22 cellular contexts compared by ENCODE assay signal in the genomic region with DNA sequence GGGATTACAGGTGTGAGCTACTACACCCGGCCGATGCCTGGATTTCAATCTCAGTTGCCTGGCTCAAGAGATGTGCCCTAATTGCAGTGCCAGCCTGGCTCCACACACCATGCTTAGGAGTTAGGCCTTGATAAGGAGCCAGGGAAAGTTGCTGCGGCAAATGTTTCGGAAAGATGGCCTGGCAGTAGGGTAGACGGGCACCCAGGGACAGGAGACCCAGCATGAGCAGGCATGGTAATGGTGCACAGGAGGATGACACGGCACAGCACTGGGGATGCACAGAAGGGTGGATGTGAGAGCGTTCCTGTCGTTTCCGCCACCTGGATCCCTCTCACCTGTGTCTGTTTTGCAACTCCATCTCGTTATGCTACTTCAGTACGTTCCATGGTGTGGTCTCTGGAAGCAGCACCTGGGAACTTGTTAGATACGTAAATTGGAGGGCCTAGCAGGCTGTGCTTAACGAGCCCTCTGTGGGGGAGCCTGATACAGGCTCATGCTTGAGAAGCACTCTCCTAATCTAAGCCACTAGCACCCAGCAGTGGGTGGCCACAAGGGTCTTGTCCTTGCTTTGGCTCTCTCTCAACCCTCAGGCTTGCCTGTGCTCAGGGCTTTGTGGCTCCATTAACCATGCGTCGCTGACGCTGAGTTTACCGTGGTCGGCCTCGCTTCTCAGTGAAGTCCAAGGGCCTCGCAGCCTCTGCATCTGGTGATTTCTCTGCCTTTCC. TPM values are rescaled to one million over a fixed set of nuclear protein-coding genes. Genes with fewer than 3 reads are reported as not detected.
DNase-seq lines count a peak whose midpoint lies in the region; ATAC-seq, FAIRE-seq and TF ChIP-seq lines count a peak whose summit lies in the region.
"Had no signal": no experiment of that assay in that cellular context is flagged by ENCODE, and none has a peak within 500 bp of the region (broad histone marks: within the 10 kb centered on the region; RNA-seq: fewer than 3 reads in every experiment).

No MANE protein-coding gene starts in this region.

- peak overlapping the region; percentile 87 to 96 for H3K27ac Mint-ChIP-seq in natural killer cell
- H3K27ac Mint-ChIP-seq in effector memory CD8-positive, alpha-beta T cell, result peak overlapping the region in 1 of 2 donors; percentile 89

- H3K9me2 ChIP-seq in GM23248 (ENCODE audit: insufficient read depth), result no peaks in the 10 kb centered on the region

- in situ Hi-C loops in GM23248 (cut with MboI), result no loop called here
- in situ Hi-C loops in GM12878 (cut with MboI), result no loop called here

- no TSS peak for BruUV-seq in GM12878 (replicated peaks; lab: Mats Ljungman, UMichigan)

- CTCF ChIA-PET in GM12878 (lab: Yijun Ruan, JAX), result no interaction called here

- H3K9me3 Mint-ChIP-seq in natural killer cell, result no peaks in the 10 kb centered on the region
- no peaks in the 10 kb centered on the region for H3K9me3 Mint-ChIP-seq in effector memory CD8-positive, alpha-beta T cell

- FAIRE-seq in GM12878 (lab: Jason Lieb, UNC), result no peak
- FAIRE-seq: D721Med, H54 had no signal

- WGBS in GM23248 (ENCODE audit: low coverage in 1 of 2, low lambda C conversion rate in 2 of 2, missing lambda C conversion rate in 2 of 2), 2 experiments, result 85 to 87% methylated on average over 20 of the region's 20 CpGs
- 86% methylated on average over 20 of the region's 20 CpGs for WGBS in GM12878 (ENCODE audit: insufficient coverage, insufficient replicate concordance, low lambda C conversion rate, missing lambda C conversion rate)
- WGBS in gastroesophageal sphincter (ENCODE audit: low coverage in 1 of 2), 2 donors, result 91 to 92% methylated on average over 10 to 17 of the region's 20 CpGs

- no peak for DNase-seq in GM23248
- DNase-seq in GM12878 (ENCODE audit: low read depth, low spot score), result no peak
- DNase-seq in natural killer cell, result no peak
- DNase-seq in effector memory CD8-positive, alpha-beta T cell, result no peak
- DNase-seq: central memory CD4-positive, alpha-beta T cell; effector memory CD4-positive, alpha-beta T cell; GDM1; left cardiac atrium; mucosa of descending colon; NCI-H1092 treated with DMSO at 0.1 percent for 48 hours; NCI-H2081 treated with DMSO at 0.1 percent for 48 hours; NCI-H524; stimulated activated CD4-positive, alpha-beta T cell treated with anti-CD3 and anti-CD28 coated beads, Interleukin-2, amount 100 ng/mL, for 24 hours; T1000; testis had no signal

- TF ChIP-seq POLR2A in GM12878 (IDR thresholded peaks at IDR 0.05; ENCODE audit: low read depth, low read length), result 0 out of 2 replicates have a peak, but pooled peaks have one; percentile 44
- TF ChIP-seq POLR2A in gastroesophageal sphincter (IDR thresholded peaks at IDR 0.05), result no peak

- H3K4me3 ChIP-seq in ACC112 (ENCODE audit: low read depth, low read length), result no peak overlapping the region
- no peak overlapping the region for H3K4me3 ChIP-seq in GM23248
- H3K4me3 ChIP-seq in GM12878, result no peak overlapping the region
- H3K4me3 ChIP-seq in gastroesophageal sphincter, result no peak overlapping the region
- H3K4me3 ChIP-seq: mucosa of descending colon, testis had no signal

- TF ChIP-seq EP300 in GM12878 (IDR thresholded peaks at IDR 0.05; ENCODE audit: borderline replicate concordance in 1 of 2, control insufficient read depth in 1 of 2, low read depth in 2 of 2, low read length in 2 of 2) (no peak), gastroesophageal sphincter (IDR thresholded peaks at IDR 0.05) (no peak)

- H4K20me1 ChIP-seq in GM23248 (ENCODE audit: insufficient read depth), result peaks cover 14% of the 10 kb centered on the region
- peaks cover 35% of the 10 kb centered on the region for H4K20me1 ChIP-seq in GM12878 (ENCODE audit: control insufficient read depth, insufficient read depth)

- H3K27ac ChIP-seq in ACC112 (ENCODE audit: low read depth, low read length), result peak overlapping the region; percentile 85
- peak overlapping the region; percentile 92 for H3K27ac ChIP-seq in GM23248
- no peak overlapping the region for H3K27ac ChIP-seq in GM12878 (ENCODE audit: control insufficient read depth, insufficient read depth)
- peak overlapping the region in 2 of 4 donors; percentile 15 to 27 for H3K27ac ChIP-seq in gastroesophageal sphincter
- H3K27ac ChIP-seq: KMS-11, testis had no signal

- SMC1A ChIA-PET in GM12878 (lab: Charles Lee; ENCODE audit: uncharacterized antibody, unreplicated experiment), result no interaction called here

- no peaks in the 10 kb centered on the region for H3K27me3 Mint-ChIP-seq in natural killer cell (ENCODE audit: low read depth in 2 of 2)
- H3K27me3 Mint-ChIP-seq in effector memory CD8-positive, alpha-beta T cell, result no peaks in the 10 kb centered on the region

- peaks cover 65 to 67% of the 10 kb centered on the region in 2 donors for H3K4me1 Mint-ChIP-seq in natural killer cell
- peaks cover 45 to 71% of the 10 kb centered on the region in 2 donors for H3K4me1 Mint-ChIP-seq in effector memory CD8-positive, alpha-beta T cell (ENCODE audit: low read depth in 2 of 2)

- H3K4me1 ChIP-seq in ACC112 (ENCODE audit: control insufficient read depth, insufficient read depth, low read length, unreplicated experiment) (peaks cover 35% of the 10 kb centered on the region), GM23248 (ENCODE audit: insufficient read depth) (peaks cover 44% of the 10 kb centered on the region), GM12878 (ENCODE audit: control insufficient read depth, insufficient read depth, low read length) (peaks cover 42% of the 10 kb centered on the region), gastroesophageal sphincter (peaks cover 0 to 56% (median 19%) of the 10 kb centered on the region in 3 donors)

- peaks cover 25% of the 10 kb centered on the region for H3K36me3 ChIP-seq in ACC112 (ENCODE audit: insufficient read depth, low read length)
- H3K36me3 ChIP-seq in GM23248 (ENCODE audit: low read depth), result peaks cover 17% of the 10 kb centered on the region
- peaks cover 28 to 43% of the 10 kb centered on the region in 2 experiments for H3K36me3 ChIP-seq in GM12878 (ENCODE audit: control insufficient read depth in 2 of 2, insufficient read depth in 2 of 2, low read length in 1 of 2)
- H3K36me3 ChIP-seq in gastroesophageal sphincter, result peaks cover 0 to 53% of the 10 kb centered on the region in 2 donors

- no peak for ATAC-seq in GM12878
- no peak for ATAC-seq in natural killer cell
- ATAC-seq in GM21619 (IDR thresholded peaks at IDR 0.05; ENCODE audit: unreplicated experiment), result no peak
- ATAC-seq in effector memory CD8-positive, alpha-beta T cell (replicated peaks), result no peak
- ATAC-seq in gastroesophageal sphincter, result no peak
- ATAC-seq: left cardiac atrium, mucosa of descending colon, sciatic nerve had no signal

- H3K9ac ChIP-seq in GM23248 (peak overlapping the region; percentile 69; the same call in 1 of the 2 replicates), GM12878 (ENCODE audit: control insufficient read depth, insufficient read depth, low read length) (no peak overlapping the region)
- H3K9ac ChIP-seq: KMS-11 had no signal

- H3K9me3 ChIP-seq in GM23248 (ENCODE audit: low read depth) (no peaks in the 10 kb centered on the region), GM12878 (replicated peaks; ENCODE audit: control insufficient read depth, insufficient read depth, low read length) (no peaks in the 10 kb centered on the region; the same call in 2 of the 3 replicates), gastroesophageal sphincter (no peaks in the 10 kb centered on the region)
- H3K9me3 ChIP-seq: mucosa of descending colon, testis had no signal

- H2AFZ ChIP-seq in ACC112 (ENCODE audit: low read length, unreplicated experiment) (no peak overlapping the region), GM23248 (no peak overlapping the region), GM12878 (ENCODE audit: control insufficient read depth, low read depth, low read length) (no peak overlapping the region)

- H3K27me3 ChIP-seq in ACC112 (ENCODE audit: insufficient read depth, low read length) (no peaks in the 10 kb centered on the region), GM23248 (replicated peaks; ENCODE audit: insufficient read depth) (no peaks in the 10 kb centered on the region), GM12878 (replicated peaks in 1 of 2; ENCODE audit: control insufficient read depth in 2 of 2, insufficient read depth in 2 of 2, low read length in 1 of 2) (no peaks in the 10 kb centered on the region), gastroesophageal sphincter (no peaks in the 10 kb centered on the region)
- H3K27me3 ChIP-seq: testis had no signal

- no peak for TF ChIP-seq RAD21 in GM12878 (IDR thresholded peaks at IDR 0.05; ENCODE audit: insufficient read depth, low read depth, low read length)

- H3K36me3 Mint-ChIP-seq in natural killer cell, result peaks cover 10% of the 10 kb centered on the region
- peaks cover 69% of the 10 kb centered on the region for H3K36me3 Mint-ChIP-seq in effector memory CD8-positive, alpha-beta T cell (ENCODE audit: insufficient read depth)

- TF ChIP-seq CTCF in GM12878 (IDR thresholded peaks at IDR 0.05 in 2 of 3, conservative IDR thresholded peaks at IDR 0.05 in 1 of 3; ENCODE audit: control insufficient read depth in 2 of 3, extremely low read depth in 1 of 3, insufficient read depth in 1 of 3, low read depth in 3 of 3, low read length in 3 of 3) (no peak), natural killer cell (IDR thresholded peaks at IDR 0.05) (no peak), gastroesophageal sphincter (IDR thresholded peaks at IDR 0.05) (no peak)

- intact Hi-C loops in GM12878 (cut with micrococcal nuclease; ENCODE audit: unreplicated experiment) (no loop called here), natural killer cell (cut with micrococcal nuclease) (no loop called here)

- no peak overlapping the region for H3K4me3 Mint-ChIP-seq in natural killer cell
- no peak overlapping the region for H3K4me3 Mint-ChIP-seq in effector memory CD8-positive, alpha-beta T cell

- peaks cover 34% of the 10 kb centered on the region for H3F3A ChIP-seq in GM23248 (ENCODE audit: insufficient read depth)

- H3K4me2 ChIP-seq in GM23248 (ENCODE audit: unreplicated experiment) (no peak overlapping the region), GM12878 (ENCODE audit: control insufficient read depth, insufficient read depth) (no peak overlapping the region; the same call in 1 of the 2 replicates)
- H3K4me2 ChIP-seq: KMS-11 had no signal

- POLR2A ChIA-PET in GM12878 (lab: Charles Lee), result interaction anchor here (0.6 to 2.2 kb wide), 3 partner anchors 8 to 207 kb away, joined by 4 to 9 read pairs (median 4); no protein-coding TSS in a partner anchor

- H3K79me2 ChIP-seq in ACC112 (ENCODE audit: control insufficient read depth, insufficient read depth, low read length, unreplicated experiment) (peaks cover 91% of the 10 kb centered on the region), GM23248 (ENCODE audit: insufficient read depth) (peaks cover 100% of the 10 kb centered on the region), GM12878 (ENCODE audit: control insufficient read depth, insufficient read depth, low read length) (peaks cover 87% of the 10 kb centered on the region)

- RAD21 ChIA-PET in GM12878 (lab: Charles Lee; ENCODE audit: unreplicated experiment), result no interaction called here

RNA-seq across cellular contexts. Expression of gene RNF4, which starts 20.3 kb away (rescaled TPM):
- total RNA-seq in GM23248 (2014; rRNA removed; shearing (Covaris generic)), result 66.5 and 67.5 TPM in 2 replicates
- polyA plus RNA-seq in GM23248 (2016; fragmentation: Nextera tagmentation; extraction: Ambion mirVana) (63.1 and 67.8 TPM in 2 replicates), GM12878 (2011; rRNA removed) (108 and 145 TPM in 2 replicates), GM12878 (2014; fragmentation: Illumina TruSeq; extraction: Trizol) (85.4 and 87.7 TPM in 2 replicates), GM12878 (2014; fragmentation: Nextera tagmentation; extraction: Ambion mirVana) (10 to 100 TPM; 34.9 to 53.2 TPM), GM12878 (2014; rRNA removed) (69.8 and 70.9 TPM in 2 replicates), GM12878 (2016; fragmentation: Nextera tagmentation; extraction: Ambion mirVana) (10 to 100 TPM; 81.4 to 87.5 TPM)
- 173 and 195 TPM in 2 replicates for total RNA-seq in GM12878 (2013; cell fraction: nucleolus; rRNA removed)
- total RNA-seq in GM12878 (2014; rRNA removed) (64.3 and 66.3 TPM in 2 replicates), GM12878 (2014; rRNA removed; fragmentation: Illumina TruSeq; extraction: Trizol) (65.0 and 68.2 TPM in 2 replicates), GM12878 (2021) (81.2 and 82.0 TPM in 2 replicates), natural killer cell (100 to 1,000 TPM; 103 to 130 (median 123) TPM), gastroesophageal sphincter (10 to 100 TPM; 30.2 to 64.3 (median 43.1) TPM)
- 41.0 TPM for polyA plus RNA-seq in GM12878 (2011; ENCODE audit: low read depth)
- 114 and 133 TPM in 2 replicates for polyA plus RNA-seq in GM12878 (2011; cell fraction: cytosol; rRNA removed)
- polyA plus RNA-seq in GM12878 (2011; cell fraction: nucleus; rRNA removed), result 80.2 and 87.1 TPM in 2 replicates
- 58.2 and 59.6 TPM in 2 replicates for polyA plus RNA-seq in GM12878 (2012)
- polyA minus RNA-seq in GM12878 (2011; rRNA and poly(A)+ RNA removed), result 120 and 122 TPM in 2 replicates
- polyA minus RNA-seq in GM12878 (2011; cell fraction: cytosol; rRNA and poly(A)+ RNA removed), result 52.4 and 63.9 TPM in 2 replicates
- 64.7 and 74.7 TPM in 2 replicates for polyA minus RNA-seq in GM12878 (2011; cell fraction: nucleus; rRNA and poly(A)+ RNA removed)

RNA-seq across cellular contexts. Expression of gene FAM193A, which starts 47.2 kb away (rescaled TPM):
- total RNA-seq in GM23248 (2014; rRNA removed; shearing (Covaris generic)), result 19.0 TPM in 2 replicates
- polyA plus RNA-seq in GM23248 (2016; fragmentation: Nextera tagmentation; extraction: Ambion mirVana), result 3.8 and 5.0 TPM in 2 replicates
- 80.1 and 89.1 TPM in 2 replicates for total RNA-seq in GM12878 (2013; cell fraction: nucleolus; rRNA removed)
- total RNA-seq in GM12878 (2014; rRNA removed), result 9.3 and 9.8 TPM in 2 replicates
- 8.6 and 8.9 TPM in 2 replicates for total RNA-seq in GM12878 (2014; rRNA removed; fragmentation: Illumina TruSeq; extraction: Trizol)
- 22.2 and 23.3 TPM in 2 replicates for total RNA-seq in GM12878 (2021)
- polyA plus RNA-seq in GM12878 (2011; ENCODE audit: low read depth), result 8.2 TPM
- 3.7 and 5.1 TPM in 2 replicates for polyA plus RNA-seq in GM12878 (2011; rRNA removed)
- polyA plus RNA-seq in GM12878 (2011; cell fraction: cytosol; rRNA removed), result 7.5 and 9.4 TPM in 2 replicates
- polyA plus RNA-seq in GM12878 (2011; cell fraction: nucleus; rRNA removed), result 15.9 and 22.4 TPM in 2 replicates
- 13.2 and 14.7 TPM in 2 replicates for polyA plus RNA-seq in GM12878 (2012)
- polyA plus RNA-seq in GM12878 (2014; fragmentation: Illumina TruSeq; extraction: Trizol), result 8.5 and 12.4 TPM in 2 replicates
- under 1 TPM; 0.52 to 0.91 TPM for polyA plus RNA-seq in GM12878 (2014; fragmentation: Nextera tagmentation; extraction: Ambion mirVana)
- polyA plus RNA-seq in GM12878 (2014; rRNA removed), result 8.6 and 10.3 TPM in 2 replicates
- 1 to 10 TPM; 5.3 to 6.1 TPM for polyA plus RNA-seq in GM12878 (2016; fragmentation: Nextera tagmentation; extraction: Ambion mirVana)
- polyA minus RNA-seq in GM12878 (2011; rRNA and poly(A)+ RNA removed), result 15.6 and 20.9 TPM in 2 replicates
- 11.9 and 12.1 TPM in 2 replicates for polyA minus RNA-seq in GM12878 (2011; cell fraction: cytosol; rRNA and poly(A)+ RNA removed)
- polyA minus RNA-seq in GM12878 (2011; cell fraction: nucleus; rRNA and poly(A)+ RNA removed), result 16.8 and 30.8 TPM in 2 replicates
- 10 to 100 TPM; 39.4 to 49.3 (median 48.1) TPM for total RNA-seq in natural killer cell
- total RNA-seq in gastroesophageal sphincter, result 10 to 100 TPM; 24.5 to 35.6 (median 30.2) TPM
